Comparison of ENCODE assay signal across 13 cellular contexts in genomic region chr18:34121157-34121807, GRCh38.
DNase-seq lines count a peak whose midpoint lies in the region; ATAC-seq and TF ChIP-seq lines count a peak whose summit lies in the region.
"Had no signal": no experiment of that assay in that cellular context is flagged by ENCODE, and none has a peak within 500 bp of the region (broad histone marks: within the 10 kb centered on the region; RNA-seq: fewer than 3 reads in every experiment).

No MANE protein-coding gene starts in this region.

- no peak overlapping the region for H3K4me3 Mint-ChIP-seq in stimulated activated effector memory CD8-positive, alpha-beta T cell treated with anti-CD3 and anti-CD28 coated beads, Interleukin-12 subunit alpha, Interleukin-12 subunit beta, amount 100 ng/mL, for 72 hours
- H3K4me3 Mint-ChIP-seq: activated CD4-positive, alpha-beta T cell treated with anti-CD3 and anti-CD28 coated beads for 36 hours; activated naive CD4-positive, alpha-beta T cell treated with anti-CD3 and anti-CD28 coated beads, Interleukin-2, amount 50 U/mL, for 24 hours; CD14-positive monocyte had no signal

- peaks cover 1% of the 10 kb centered on the region for H3K9me3 Mint-ChIP-seq in stimulated activated effector memory CD8-positive, alpha-beta T cell treated with anti-CD3 and anti-CD28 coated beads, Interleukin-12 subunit alpha, Interleukin-12 subunit beta, amount 100 ng/mL, for 72 hours
- H3K9me3 Mint-ChIP-seq: activated naive CD4-positive, alpha-beta T cell treated with anti-CD3 and anti-CD28 coated beads, Interleukin-2, amount 50 U/mL, for 24 hours; CD14-positive monocyte had no signal

- TF ChIP-seq EP300 in Ishikawa (IDR thresholded peaks at IDR 0.05; ENCODE audit: borderline replicate concordance): peak; percentile 86

- no peak overlapping the region for H3K4me3 ChIP-seq in AG09309 (ENCODE audit: control insufficient read depth, low read depth, low read length)
- H3K4me3 ChIP-seq: esophagus muscularis mucosa, suprapubic skin had no signal

- peak; percentile 83 for ATAC-seq in left lobe of liver
- ATAC-seq in GM19351 (IDR thresholded peaks at IDR 0.05; ENCODE audit: unreplicated experiment): no peak
- no peak for ATAC-seq in GM18861 (IDR thresholded peaks at IDR 0.05; ENCODE audit: unreplicated experiment)
- no peak for ATAC-seq in stimulated activated effector memory CD8-positive, alpha-beta T cell treated with anti-CD3 and anti-CD28 coated beads, Interleukin-12 subunit alpha, Interleukin-12 subunit beta, amount 100 ng/mL, for 72 hours
- ATAC-seq: activated CD4-positive, alpha-beta T cell treated with anti-CD3 and anti-CD28 coated beads for 36 hours had no signal

- H3K4me1 Mint-ChIP-seq in stimulated activated effector memory CD8-positive, alpha-beta T cell treated with anti-CD3 and anti-CD28 coated beads, Interleukin-12 subunit alpha, Interleukin-12 subunit beta, amount 100 ng/mL, for 72 hours: no peaks in the 10 kb centered on the region
- H3K4me1 Mint-ChIP-seq: activated CD4-positive, alpha-beta T cell treated with anti-CD3 and anti-CD28 coated beads for 36 hours; activated naive CD4-positive, alpha-beta T cell treated with anti-CD3 and anti-CD28 coated beads, Interleukin-2, amount 50 U/mL, for 24 hours; CD14-positive monocyte had no signal

- H3K36me3 Mint-ChIP-seq in stimulated activated effector memory CD8-positive, alpha-beta T cell treated with anti-CD3 and anti-CD28 coated beads, Interleukin-12 subunit alpha, Interleukin-12 subunit beta, amount 100 ng/mL, for 72 hours: no peaks in the 10 kb centered on the region
- H3K36me3 Mint-ChIP-seq: activated naive CD4-positive, alpha-beta T cell treated with anti-CD3 and anti-CD28 coated beads, Interleukin-2, amount 50 U/mL, for 24 hours; CD14-positive monocyte had no signal

- no peak overlapping the region for H3K27ac Mint-ChIP-seq in stimulated activated effector memory CD8-positive, alpha-beta T cell treated with anti-CD3 and anti-CD28 coated beads, Interleukin-12 subunit alpha, Interleukin-12 subunit beta, amount 100 ng/mL, for 72 hours
- H3K27ac Mint-ChIP-seq: activated CD4-positive, alpha-beta T cell treated with anti-CD3 and anti-CD28 coated beads for 36 hours; activated naive CD4-positive, alpha-beta T cell treated with anti-CD3 and anti-CD28 coated beads, Interleukin-2, amount 50 U/mL, for 24 hours; CD14-positive monocyte had no signal

- TF ChIP-seq CTCF in AG09309 (IDR thresholded peaks at IDR 0.05; ENCODE audit: control insufficient read depth, insufficient read depth, low read depth, low read length, missing control alignments): no peak

- TF ChIP-seq RAD21 in Ishikawa (IDR thresholded peaks at IDR 0.05; ENCODE audit: low read depth): peak; percentile 17; the same call in 1 of the 2 replicates

- peak; percentile 1 for DNase-seq in AG09309 (ENCODE audit: low read depth)
- DNase-seq in astrocyte of the hippocampus (ENCODE audit: low read depth, low spot score): peak; percentile 74
- peak; percentile 45 for DNase-seq in left lobe of liver (ENCODE audit: low spot score)
- no peak for DNase-seq in SW 1271 (lab: John Stamatoyannopoulos, UW)
- no peak for DNase-seq in stimulated activated effector memory CD8-positive, alpha-beta T cell treated with anti-CD3 and anti-CD28 coated beads, Interleukin-12 subunit alpha, Interleukin-12 subunit beta, amount 100 ng/mL, for 72 hours (ENCODE audit: low spot score in 2 of 2)
- DNase-seq: activated CD4-positive, alpha-beta T cell treated with anti-CD3 and anti-CD28 coated beads for 36 hours had no signal

TF ChIP-seq in Ishikawa, 13 proteins besides CTCF, POLR2A, EP300 and RAD21:
- TF ChIP-seq REST (IDR thresholded peaks at IDR 0.05; ENCODE audit: low read depth): no peak
- TF ChIP-seq MAX (IDR thresholded peaks at IDR 0.05): peak; percentile 27; the same call in 1 of the 2 replicates
- peak; percentile 96 for TF ChIP-seq TEAD4 (IDR thresholded peaks at IDR 0.05)
- peak; percentile 69 for TF ChIP-seq NFIC (IDR thresholded peaks at IDR 0.05)
- TF ChIP-seq ZBTB7A (IDR thresholded peaks at IDR 0.05; ENCODE audit: low read depth): no peak
- 0 out of 2 replicates have a peak, but pooled peaks have one; percentile 21 for TF ChIP-seq CREB1 (IDR thresholded peaks at IDR 0.05; ENCODE audit: low read depth)
- peak; percentile 93 for TF ChIP-seq CEBPB (IDR thresholded peaks at IDR 0.05)
- TF ChIP-seq EGR1 (IDR thresholded peaks at IDR 0.05): no peak
- TF ChIP-seq, protein P1, sequence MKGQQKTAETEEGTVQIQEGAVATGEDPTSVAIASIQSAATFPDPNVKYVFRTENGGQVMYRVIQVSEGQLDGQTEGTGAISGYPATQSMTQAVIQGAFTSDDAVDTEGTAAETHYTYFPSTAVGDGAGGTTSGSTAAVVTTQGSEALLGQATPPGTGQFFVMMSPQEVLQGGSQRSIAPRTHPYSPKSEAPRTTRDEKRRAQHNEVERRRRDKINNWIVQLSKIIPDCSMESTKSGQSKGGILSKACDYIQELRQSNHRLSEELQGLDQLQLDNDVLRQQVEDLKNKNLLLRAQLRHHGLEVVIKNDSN (IDR thresholded peaks at IDR 0.05): no peak
- peak; percentile 86 for TF ChIP-seq TCF12 (IDR thresholded peaks at IDR 0.05; ENCODE audit: low read depth)
- no peak for TF ChIP-seq YY1 (IDR thresholded peaks at IDR 0.05; ENCODE audit: low read depth)
- TF ChIP-seq TAF1 (IDR thresholded peaks at IDR 0.05; ENCODE audit: low read depth): no peak
- TF ChIP-seq FOXM1 (IDR thresholded peaks at IDR 0.05; ENCODE audit: borderline replicate concordance, low read depth): peak; percentile 84

Comparison
In these comparisons a context has a peak if more than half of its experiments do, and no peak if none do; other contexts are left out.
1. DNase-seq: peak in AG09309 (single experiment), astrocyte of the hippocampus (single experiment) and left lobe of liver (single experiment); none in SW 1271 (0 of 2) and stimulated activated effector memory CD8-positive, alpha-beta T cell treated with anti-CD3 and anti-CD28 coated beads, Interleukin-12 subunit alpha, Interleukin-12 subunit beta, amount 100 ng/mL, for 72 hours (0 of 2).